ENCODE assay signal across 1 cellular context in genomic region chr9:87793292-87793691, GRCh38.
TF ChIP-seq lines count a peak whose summit lies in the region.

No MANE protein-coding gene starts in this region.

TF ChIP-seq in HepG2, 621 proteins besides CTCF, POLR2A, EP300 and RAD21 (continued from another document and continues in another):
- TF ChIP-seq SP5 (CRISPR knock-in tag; IDR thresholded peaks at IDR 0.05; ENCODE audit: borderline replicate concordance, low read depth) (peak; percentile 78), ZNF160 (CRISPR knock-in tag; IDR thresholded peaks at IDR 0.05) (no peak), GLMP (CRISPR knock-in tag; IDR thresholded peaks at IDR 0.05; ENCODE audit: borderline replicate concordance) (no peak), E2F5 (CRISPR knock-in tag; conservative IDR thresholded peaks at IDR 0.05) (no peak), ZNF12 (CRISPR knock-in tag; IDR thresholded peaks at IDR 0.05) (0 out of 2 replicates have a peak, but pooled peaks have one; percentile 13), HNRNPUL1 (IDR thresholded peaks at IDR 0.05; ENCODE audit: low read depth, low read length) (no peak), LBX2 (CRISPR knock-in tag; IDR thresholded peaks at IDR 0.05; ENCODE audit: borderline replicate concordance) (no peak), ATF4 (CRISPR knock-in tag; IDR thresholded peaks at IDR 0.05) (peak in 1 of 2 experiments; percentile 92; a peak in 2 of 4 replicates), ZBTB26 (CRISPR knock-in tag; IDR thresholded peaks at IDR 0.05; ENCODE audit: borderline replicate concordance) (no peak), MED13 (CRISPR knock-in tag; IDR thresholded peaks at IDR 0.05) (no peak), DNMT1 (CRISPR knock-in tag; IDR thresholded peaks at IDR 0.05) (no peak), HOXA7 (CRISPR knock-in tag; IDR thresholded peaks at IDR 0.05) (no peak), ZNF792 (CRISPR knock-in tag; IDR thresholded peaks at IDR 0.05) (peak; percentile 16; the same call in 1 of the 2 replicates), PAX8 (CRISPR knock-in tag; IDR thresholded peaks at IDR 0.05; ENCODE audit: borderline replicate concordance) (no peak), ZNF354B (CRISPR knock-in tag; IDR thresholded peaks at IDR 0.05) (no peak), GFI1 (CRISPR knock-in tag; IDR thresholded peaks at IDR 0.05; ENCODE audit: borderline replicate concordance) (no peak), PCBP2 (optimal IDR thresholded peaks at IDR 0.05; ENCODE audit: low read depth, low read length, poor library complexity, severe bottlenecking) (no peak), NAIF1 (CRISPR knock-in tag; IDR thresholded peaks at IDR 0.05; ENCODE audit: borderline replicate concordance) (no peak), KDM1A (CRISPR knock-in tag; IDR thresholded peaks at IDR 0.05) (0 out of 2 replicates have a peak, but pooled peaks have one; percentile 9), SIN3A (IDR thresholded peaks at IDR 0.05; ENCODE audit: borderline replicate concordance, low read depth, low read length) (no peak), THAP9 (CRISPR knock-in tag; IDR thresholded peaks at IDR 0.05; ENCODE audit: borderline replicate concordance) (no peak), RFX3 (CRISPR knock-in tag; IDR thresholded peaks at IDR 0.05) (no peak), SNAPC2 (CRISPR knock-in tag; IDR thresholded peaks at IDR 0.05) (no peak), SKIL (CRISPR knock-in tag; IDR thresholded peaks at IDR 0.05; ENCODE audit: borderline replicate concordance) (no peak), POGK (CRISPR knock-in tag; conservative IDR thresholded peaks at IDR 0.05) (no peak), RNF219 (CRISPR knock-in tag; IDR thresholded peaks at IDR 0.05) (no peak), ZNF629 (CRISPR knock-in tag; conservative IDR thresholded peaks at IDR 0.05) (no peak), ZNF276 (CRISPR knock-in tag; IDR thresholded peaks at IDR 0.05; ENCODE audit: low read depth) (no peak), TAF1 (CRISPR knock-in tag; IDR thresholded peaks at IDR 0.05) (no peak), MEIS1 (CRISPR knock-in tag; IDR thresholded peaks at IDR 0.05; ENCODE audit: borderline replicate concordance) (no peak), ZSCAN5A (CRISPR knock-in tag; IDR thresholded peaks at IDR 0.05; ENCODE audit: borderline replicate concordance) (peak; percentile 22; the same call in 1 of the 2 replicates), SALL1 (CRISPR knock-in tag; IDR thresholded peaks at IDR 0.05) (peak; percentile 31; the same call in 1 of the 2 replicates), TFE3 (CRISPR knock-in tag; IDR thresholded peaks at IDR 0.05) (no peak), SIX1 (CRISPR knock-in tag; IDR thresholded peaks at IDR 0.05; ENCODE audit: borderline replicate concordance) (no peak), ZNF3 (CRISPR knock-in tag; IDR thresholded peaks at IDR 0.05) (no peak), ZNF441 (CRISPR knock-in tag; IDR thresholded peaks at IDR 0.05; ENCODE audit: borderline replicate concordance) (no peak), ZSCAN20 (CRISPR knock-in tag; IDR thresholded peaks at IDR 0.05; ENCODE audit: borderline replicate concordance) (no peak)
